Comparison of ENCODE assay signal across 8 cellular contexts in genomic region chr18:70464343-70465114, GRCh38.
DNase-seq lines count a peak whose midpoint lies in the region; ATAC-seq and TF ChIP-seq lines count a peak whose summit lies in the region.

No MANE protein-coding gene starts in this region.

- no peaks in the 10 kb centered on the region for H3K36me3 Mint-ChIP-seq in endodermal cell (ENCODE audit: low read depth)

- H3K27me3 ChIP-seq in endodermal cell (ENCODE audit: control insufficient read depth, insufficient read depth, low read length, poor library complexity, severe bottlenecking), result peaks cover 21% of the 10 kb centered on the region
- peaks cover 5% of the 10 kb centered on the region for H3K27me3 ChIP-seq in lower lobe of right lung (ENCODE audit: low read depth)

- no peaks in the 10 kb centered on the region for H3K9me3 Mint-ChIP-seq in endodermal cell

- TF ChIP-seq CTCF in endodermal cell (conservative IDR thresholded peaks at IDR 0.05), result peak; percentile 70
- no peak for TF ChIP-seq CTCF in lower lobe of right lung (IDR thresholded peaks at IDR 0.05)

- H3K4me3 ChIP-seq in endodermal cell (ENCODE audit: low read length), result peak overlapping the region; percentile 76
- H3K4me3 ChIP-seq in lower lobe of right lung, result peak overlapping the region; percentile 40

- H3K27ac ChIP-seq in endodermal cell (ENCODE audit: low read depth, low read length) (no peak overlapping the region), lower lobe of right lung (no peak overlapping the region)

- intact Hi-C loops in lower lobe of right lung (cut with DNase I), result no loop called here

- peaks cover 1% of the 10 kb centered on the region for H3K4me1 Mint-ChIP-seq in endodermal cell

- H3K9me3 ChIP-seq in endodermal cell (ENCODE audit: control insufficient read depth, low read length) (no peaks in the 10 kb centered on the region), lower lobe of right lung (no peaks in the 10 kb centered on the region)

- H3K4me3 Mint-ChIP-seq in endodermal cell, result peak overlapping the region; percentile 53

- peak overlapping the region; percentile 49 for H3K27ac Mint-ChIP-seq in endodermal cell

- H3K9ac ChIP-seq in endodermal cell (ENCODE audit: extremely low read depth, low read length, poor library complexity, severe bottlenecking), result no peak overlapping the region

- ATAC-seq in lower lobe of right lung (peak; percentile 75 to 80), GM19467 (IDR thresholded peaks at IDR 0.05; ENCODE audit: unreplicated experiment) (no peak)

- peak; percentile 71 for DNase-seq in AG08395 (ENCODE audit: low spot score)
- peak; percentile 13 for DNase-seq in GM19238 (ENCODE audit: insufficient read length, low spot score)
- peak; percentile 62 for DNase-seq in NCI-H2196 treated with DMSO at 0.1 percent for 48 hours (lab: John Stamatoyannopoulos, UW; ENCODE audit: unreplicated experiment)
- peak; percentile 44 for DNase-seq in activated CD4-positive, alpha-beta T cell treated with anti-CD3 and anti-CD28 coated beads for 48 hours
- DNase-seq in endodermal cell, result peak; percentile 88
- DNase-seq in lower lobe of right lung, result peak; percentile 82
- DNase-seq in stimulated activated CD8-positive, alpha-beta memory T cell treated with anti-CD3 and anti-CD28 coated beads, Interleukin-15, amount 100 ng/mL, for 24 hours (ENCODE audit: low read depth), result peak; percentile 6

- H3K36me3 ChIP-seq in endodermal cell (ENCODE audit: control insufficient read depth, insufficient read depth, low read length) (no peaks in the 10 kb centered on the region), lower lobe of right lung (no peaks in the 10 kb centered on the region)

- H3K27me3 Mint-ChIP-seq in endodermal cell (ENCODE audit: insufficient read depth), result peaks cover 14% of the 10 kb centered on the region

- H3K4me1 ChIP-seq in endodermal cell (ENCODE audit: control insufficient read depth, insufficient read depth, low read length), result no peaks in the 10 kb centered on the region
- H3K4me1 ChIP-seq in lower lobe of right lung, result peaks cover 8% of the 10 kb centered on the region

- WGBS in endodermal cell (ENCODE audit: insufficient coverage in 1 of 2, insufficient read length in 1 of 2), 2 experiments, result 38 to 52% methylated on average over 8 to 18 of the region's 18 CpGs

Comparison
In these comparisons a context has a peak if more than half of its experiments do, and no peak if none do; other contexts are left out.
1. DNase-seq: peak in every context shown above with its lines; median percentile 88 in endodermal cell; 82 in lower lobe of right lung; 71 in AG08395; 62 in NCI-H2196 treated with DMSO at 0.1 percent for 48 hours; 44 in activated CD4-positive, alpha-beta T cell treated with anti-CD3 and anti-CD28 coated beads for 48 hours; 13 in GM19238; 6 in stimulated activated CD8-positive, alpha-beta memory T cell treated with anti-CD3 and anti-CD28 coated beads, Interleukin-15, amount 100 ng/mL, for 24 hours.